ENCODE assay signal across 7 cellular contexts in genomic region chr7:76608469-76608868, GRCh38. TPM values are rescaled to one million over a fixed set of nuclear protein-coding genes. Genes with fewer than 3 reads are reported as not detected.
DNase-seq lines count a peak whose midpoint lies in the region; ATAC-seq, FAIRE-seq and TF ChIP-seq lines count a peak whose summit lies in the region.
"Not testable (repeated sequence)": the region's sequence is repeated elsewhere in the genome, so short reads cannot be mapped to it uniquely, and the experiment has no call there.

No MANE protein-coding gene starts in this region.

- not testable (repeated sequence) for DNase-seq in CD8-positive, alpha-beta T cell; OCI-LY7 (ENCODE audit: low spot score); GM12878 (ENCODE audit: low read depth, low spot score); left ventricle myocardium inferior; osteocyte (ENCODE audit: extremely low spot score, unreplicated experiment)
- DNase-seq in activated CD4-positive, alpha-beta T cell treated with anti-CD3 and anti-CD28 coated beads for 36 hours: peak; percentile 17
- peak; percentile 39 for DNase-seq in activated T-cell treated with anti-CD3 and anti-CD28 coated beads, Interleukin-2, amount 50 U/mL, for 24 hours

- H3K4me1 ChIP-seq in CD8-positive, alpha-beta T cell (ENCODE audit: insufficient read depth, low read length): peaks cover 15% of the 10 kb centered on the region
- not testable (repeated sequence) for H3K4me1 ChIP-seq in OCI-LY7 (ENCODE audit: insufficient read depth, low read length, poor library complexity, severe bottlenecking)
- H3K4me1 ChIP-seq in GM12878 (ENCODE audit: control insufficient read depth, insufficient read depth, low read length) (peaks cover 15% of the 10 kb centered on the region), left ventricle myocardium inferior (peaks cover 21% of the 10 kb centered on the region)

- not testable (repeated sequence) for H3K9ac ChIP-seq in GM12878 (ENCODE audit: control insufficient read depth, insufficient read depth, low read length)

- BruUV-seq in OCI-LY7 (replicated peaks; lab: Mats Ljungman, UMichigan) (TSS peak; percentile 30), GM12878 (replicated peaks; lab: Mats Ljungman, UMichigan) (TSS peak; percentile 20)

- WGBS in GM12878 (ENCODE audit: insufficient coverage, insufficient replicate concordance, low lambda C conversion rate, missing lambda C conversion rate): 97% methylated on average over 6 of the region's 7 CpGs

- RAD21 ChIA-PET in GM12878 (lab: Charles Lee; ENCODE audit: unreplicated experiment): not testable (repeated sequence)

- not testable (repeated sequence) for TF ChIP-seq POLR2A in GM12878 (IDR thresholded peaks at IDR 0.05; ENCODE audit: low read depth, low read length)

- not testable (repeated sequence) for TF ChIP-seq CTCF in CD8-positive, alpha-beta T cell (IDR thresholded peaks at IDR 0.05); OCI-LY7 (conservative IDR thresholded peaks at IDR 0.05; ENCODE audit: low read length); GM12878 (IDR thresholded peaks at IDR 0.05 in 2 of 3, conservative IDR thresholded peaks at IDR 0.05 in 1 of 3; ENCODE audit: control insufficient read depth in 2 of 3, extremely low read depth in 1 of 3, insufficient read depth in 1 of 3, low read depth in 3 of 3, low read length in 3 of 3); left ventricle myocardium inferior (IDR thresholded peaks at IDR 0.05; ENCODE audit: borderline replicate concordance); osteocyte (IDR thresholded peaks at IDR 0.05)

- TF ChIP-seq EP300 in GM12878 (IDR thresholded peaks at IDR 0.05; ENCODE audit: borderline replicate concordance in 1 of 2, control insufficient read depth in 1 of 2, low read depth in 2 of 2, low read length in 2 of 2): not testable (repeated sequence)

- POLR2A ChIA-PET in CD8-positive, alpha-beta T cell (lab: Charles Lee); activated CD4-positive, alpha-beta T cell treated with anti-CD3 and anti-CD28 coated beads for 36 hours (lab: Charles Lee); GM12878 (lab: Charles Lee): not testable (repeated sequence)
- POLR2A ChIA-PET in OCI-LY7 (lab: Charles Lee): interaction anchor here (0.7 kb wide), 1 partner anchor 192 kb away, joined by 5 read pairs; no protein-coding TSS in a partner anchor

- H3K4me3 ChIP-seq in CD8-positive, alpha-beta T cell (ENCODE audit: low read depth, low read length); OCI-LY7 (ENCODE audit: low read depth, low read length, poor library complexity, severe bottlenecking); GM12878; left ventricle myocardium inferior: not testable (repeated sequence)

- not testable (repeated sequence) for ATAC-seq in CD8-positive, alpha-beta T cell; activated CD4-positive, alpha-beta T cell treated with anti-CD3 and anti-CD28 coated beads for 36 hours; GM12878

- not testable (repeated sequence) for H3K9me3 Mint-ChIP-seq in CD8-positive, alpha-beta T cell; activated CD4-positive, alpha-beta T cell treated with anti-CD3 and anti-CD28 coated beads for 36 hours (ENCODE audit: low read depth); activated T-cell treated with anti-CD3 and anti-CD28 coated beads, Interleukin-2, amount 50 U/mL, for 24 hours; osteocyte (ENCODE audit: unreplicated experiment)

- H3K36me3 Mint-ChIP-seq in CD8-positive, alpha-beta T cell; activated CD4-positive, alpha-beta T cell treated with anti-CD3 and anti-CD28 coated beads for 36 hours (ENCODE audit: low read depth); activated T-cell treated with anti-CD3 and anti-CD28 coated beads, Interleukin-2, amount 50 U/mL, for 24 hours (ENCODE audit: low read depth); osteocyte (ENCODE audit: unreplicated experiment): not testable (repeated sequence)

- intact Hi-C loops in CD8-positive, alpha-beta T cell (cut with DNase I, micrococcal nuclease); OCI-LY7 (cut with micrococcal nuclease; ENCODE audit: unreplicated experiment); activated CD4-positive, alpha-beta T cell treated with anti-CD3 and anti-CD28 coated beads for 36 hours (cut with DNase I, micrococcal nuclease); left ventricle myocardium inferior (cut with micrococcal nuclease): not testable (repeated sequence)
- intact Hi-C loops in GM12878 (cut with micrococcal nuclease; ENCODE audit: unreplicated experiment): loop anchor here (5.0 kb wide), 1 partner anchor 91 kb away; no protein-coding TSS in a partner anchor

- FAIRE-seq in GM12878 (lab: Jason Lieb, UNC): not testable (repeated sequence)

- in situ Hi-C loops in GM12878 (cut with MboI): not testable (repeated sequence)

- H3K4me2 ChIP-seq in OCI-LY7 (ENCODE audit: low read length); GM12878 (ENCODE audit: control insufficient read depth, insufficient read depth): not testable (repeated sequence)

- not testable (repeated sequence) for H3K9me3 ChIP-seq in CD8-positive, alpha-beta T cell (ENCODE audit: low read length); OCI-LY7 (ENCODE audit: low read length); GM12878 (replicated peaks; ENCODE audit: control insufficient read depth, insufficient read depth, low read length); left ventricle myocardium inferior (replicated peaks)

- H3K9me2 ChIP-seq in OCI-LY7 (ENCODE audit: insufficient read depth, low read length): not testable (repeated sequence)

- H3K27ac Mint-ChIP-seq in CD8-positive, alpha-beta T cell: not testable (repeated sequence)
- peak overlapping the region; percentile 51 for H3K27ac Mint-ChIP-seq in activated CD4-positive, alpha-beta T cell treated with anti-CD3 and anti-CD28 coated beads for 36 hours
- peak overlapping the region; percentile 12 for H3K27ac Mint-ChIP-seq in activated T-cell treated with anti-CD3 and anti-CD28 coated beads, Interleukin-2, amount 50 U/mL, for 24 hours
- peak overlapping the region; percentile 38 for H3K27ac Mint-ChIP-seq in osteocyte (ENCODE audit: unreplicated experiment)

- CTCF ChIA-PET in CD8-positive, alpha-beta T cell (lab: Charles Lee); OCI-LY7 (lab: Charles Lee; ENCODE audit: unreplicated experiment); activated CD4-positive, alpha-beta T cell treated with anti-CD3 and anti-CD28 coated beads for 36 hours (lab: Charles Lee); GM12878 (lab: Yijun Ruan, JAX): not testable (repeated sequence)

- peak overlapping the region; percentile 3 for H3K4me3 Mint-ChIP-seq in CD8-positive, alpha-beta T cell
- H3K4me3 Mint-ChIP-seq in activated CD4-positive, alpha-beta T cell treated with anti-CD3 and anti-CD28 coated beads for 36 hours; activated T-cell treated with anti-CD3 and anti-CD28 coated beads, Interleukin-2, amount 50 U/mL, for 24 hours; osteocyte (ENCODE audit: unreplicated experiment): not testable (repeated sequence)

- H3K79me2 ChIP-seq in OCI-LY7 (ENCODE audit: insufficient read depth, low read depth, low read length); GM12878 (ENCODE audit: control insufficient read depth, insufficient read depth, low read length): not testable (repeated sequence)

- H4K20me1 ChIP-seq in OCI-LY7 (ENCODE audit: insufficient read depth, low read length); GM12878 (ENCODE audit: control insufficient read depth, insufficient read depth): not testable (repeated sequence)

- H3K4me1 Mint-ChIP-seq in CD8-positive, alpha-beta T cell (ENCODE audit: low read depth): peaks cover 18% of the 10 kb centered on the region
- peaks cover 13% of the 10 kb centered on the region for H3K4me1 Mint-ChIP-seq in activated CD4-positive, alpha-beta T cell treated with anti-CD3 and anti-CD28 coated beads for 36 hours
- H3K4me1 Mint-ChIP-seq in activated T-cell treated with anti-CD3 and anti-CD28 coated beads, Interleukin-2, amount 50 U/mL, for 24 hours (ENCODE audit: low read depth): peaks cover 14% of the 10 kb centered on the region
- H3K4me1 Mint-ChIP-seq in osteocyte (ENCODE audit: unreplicated experiment): not testable (repeated sequence)

- H3K27me3 Mint-ChIP-seq in CD8-positive, alpha-beta T cell (ENCODE audit: low read depth); activated CD4-positive, alpha-beta T cell treated with anti-CD3 and anti-CD28 coated beads for 36 hours; activated T-cell treated with anti-CD3 and anti-CD28 coated beads, Interleukin-2, amount 50 U/mL, for 24 hours; osteocyte (ENCODE audit: unreplicated experiment): not testable (repeated sequence)

- not testable (repeated sequence) for H3K36me3 ChIP-seq in CD8-positive, alpha-beta T cell (ENCODE audit: insufficient read depth, low read length); OCI-LY7 (ENCODE audit: insufficient read depth, low read length); GM12878 (ENCODE audit: control insufficient read depth in 2 of 2, insufficient read depth in 2 of 2, low read length in 1 of 2); left ventricle myocardium inferior

- not testable (repeated sequence) for H2AFZ ChIP-seq in OCI-LY7 (ENCODE audit: low read length); GM12878 (ENCODE audit: control insufficient read depth, low read depth, low read length)

- not testable (repeated sequence) for H3K27me3 ChIP-seq in CD8-positive, alpha-beta T cell (ENCODE audit: insufficient read depth, low read length); GM12878 (replicated peaks in 1 of 2; ENCODE audit: control insufficient read depth in 2 of 2, insufficient read depth in 2 of 2, low read length in 1 of 2); left ventricle myocardium inferior (ENCODE audit: low read depth)

- not testable (repeated sequence) for H3K27ac ChIP-seq in CD8-positive, alpha-beta T cell (ENCODE audit: low read depth, low read length); OCI-LY7 (ENCODE audit: low read depth, low read length, poor library complexity, severe bottlenecking); GM12878 (ENCODE audit: control insufficient read depth, insufficient read depth)
- peak overlapping the region; percentile 9 for H3K27ac ChIP-seq in left ventricle myocardium inferior (replicated peaks)

- TF ChIP-seq RAD21 in GM12878 (IDR thresholded peaks at IDR 0.05; ENCODE audit: insufficient read depth, low read depth, low read length): not testable (repeated sequence)

- SMC1A ChIA-PET in GM12878 (lab: Charles Lee; ENCODE audit: uncharacterized antibody, unreplicated experiment): not testable (repeated sequence)

RNA-seq across cellular contexts. Expression of gene POMZP3, which starts 18.6 kb away (rescaled TPM):
- 10 to 100 TPM; 29.4 to 31.6 TPM for total RNA-seq in CD8-positive, alpha-beta T cell
- 5.0 and 5.4 TPM in 2 replicates for total RNA-seq in OCI-LY7 (2014; rRNA removed; shearing (Covaris generic))
- total RNA-seq in OCI-LY7 (2022): 8.5 and 12.2 TPM in 2 replicates
- total RNA-seq in activated CD4-positive, alpha-beta T cell treated with anti-CD3 and anti-CD28 coated beads for 36 hours: 1 to 10 TPM; 9.0 to 9.9 TPM
- 7.2 and 9.8 TPM in 2 replicates for total RNA-seq in GM12878 (2013; cell fraction: nucleolus; rRNA removed)
- 3.7 and 4.9 TPM in 2 replicates for total RNA-seq in GM12878 (2014; rRNA removed)
- total RNA-seq in GM12878 (2014; rRNA removed; fragmentation: Illumina TruSeq; extraction: Trizol): 2.2 and 2.8 TPM in 2 replicates
- 10.3 and 12.6 TPM in 2 replicates for total RNA-seq in GM12878 (2021)
- 3.8 TPM for polyA plus RNA-seq in GM12878 (2011; ENCODE audit: low read depth)
- 2.0 and 4.4 TPM in 2 replicates for polyA plus RNA-seq in GM12878 (2011; rRNA removed)
- polyA plus RNA-seq in GM12878 (2011; cell fraction: cytosol; rRNA removed): 4.3 and 4.8 TPM in 2 replicates
- polyA plus RNA-seq in GM12878 (2011; cell fraction: nucleus; rRNA removed): 5.8 and 5.9 TPM in 2 replicates
- 5.8 and 7.4 TPM in 2 replicates for polyA plus RNA-seq in GM12878 (2012)
- 4.8 and 5.8 TPM in 2 replicates for polyA plus RNA-seq in GM12878 (2014; fragmentation: Illumina TruSeq; extraction: Trizol)
- polyA plus RNA-seq in GM12878 (2014; fragmentation: Nextera tagmentation; extraction: Ambion mirVana): 1 to 10 TPM; 2.4 to 4.5 TPM
- 6.1 and 6.9 TPM in 2 replicates for polyA plus RNA-seq in GM12878 (2014; rRNA removed)
- 10 to 100 TPM in 1 of 2 experiments, 1 to 10 TPM in 1; 8.3 to 10.2 TPM for polyA plus RNA-seq in GM12878 (2016; fragmentation: Nextera tagmentation; extraction: Ambion mirVana)
- polyA minus RNA-seq in GM12878 (2011; rRNA and poly(A)+ RNA removed): 7.2 TPM in 2 replicates
- 3.7 and 5.9 TPM in 2 replicates for polyA minus RNA-seq in GM12878 (2011; cell fraction: cytosol; rRNA and poly(A)+ RNA removed)
- polyA minus RNA-seq in GM12878 (2011; cell fraction: nucleus; rRNA and poly(A)+ RNA removed): 7.0 and 14.6 TPM in 2 replicates
- total RNA-seq in left ventricle myocardium inferior: 7.8 TPM
- 9.6 and 11.4 TPM in 2 replicates for total RNA-seq in osteocyte
